ENCODE assay signal across 12 cellular contexts in the genomic region with DNA sequence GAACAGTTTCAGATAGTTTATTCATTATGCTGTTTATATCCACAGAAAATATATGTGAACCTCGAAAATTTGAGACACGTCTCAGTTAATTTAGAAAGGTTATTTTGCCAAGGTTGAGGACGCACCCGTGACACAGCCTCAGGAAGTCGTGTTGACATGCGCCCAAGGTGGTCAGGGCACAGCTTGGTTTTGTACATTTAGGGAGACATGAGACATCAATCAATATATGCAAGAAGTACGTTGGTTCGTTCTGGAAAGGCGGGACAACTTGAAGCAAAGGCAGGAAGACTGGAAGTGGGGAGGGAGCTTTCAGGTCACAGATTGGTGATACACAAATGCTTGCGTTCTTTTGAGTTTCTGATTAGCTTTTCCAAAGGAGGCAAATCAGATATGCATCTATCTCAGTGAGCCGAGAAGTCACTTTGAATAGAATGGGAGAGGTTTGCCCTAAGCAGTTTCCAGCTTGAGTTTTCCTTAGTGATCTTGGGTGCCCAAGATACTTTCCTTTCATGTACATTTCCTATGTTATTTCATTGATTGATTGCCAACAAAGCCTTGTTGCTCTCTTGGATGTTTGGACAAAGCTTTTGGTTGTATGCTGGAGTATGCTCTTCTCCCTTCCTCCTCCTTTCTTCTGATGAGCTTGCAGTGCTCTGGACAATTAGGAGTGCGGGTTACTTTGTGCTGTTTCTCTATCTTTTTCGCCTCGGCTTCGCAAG. TPM values are rescaled to one million over a fixed set of nuclear protein-coding genes. Genes with fewer than 3 reads are reported as not detected.
DNase-seq lines count a peak whose midpoint lies in the region; ATAC-seq, FAIRE-seq and TF ChIP-seq lines count a peak whose summit lies in the region.
"Had no signal": no experiment of that assay in that cellular context is flagged by ENCODE, and none has a peak within 500 bp of the region (broad histone marks: within the 10 kb centered on the region; RNA-seq: fewer than 3 reads in every experiment).

No MANE protein-coding gene starts in this region.

- no peaks in the 10 kb centered on the region for H3K9me3 Mint-ChIP-seq in natural killer cell treated with Interleukin-12 subunit alpha and Interleukin-12 subunit beta and Interleukin-15 and Interleukin-18, amount 100 ng/mL, for 72 hours
- no peaks in the 10 kb centered on the region for H3K9me3 Mint-ChIP-seq in natural killer cell
- no peaks in the 10 kb centered on the region for H3K9me3 Mint-ChIP-seq in activated CD4-positive, alpha-beta T cell treated with anti-CD3 and anti-CD28 coated beads, Interleukin-2, amount 10 ng/mL, durations not matched to agents 7 days and 5 days

- POLR2A ChIA-PET in activated CD4-positive, alpha-beta T cell treated with anti-CD3 and anti-CD28 coated beads, Interleukin-2, amount 10 ng/mL, durations not matched to agents 7 days and 5 days (lab: Charles Lee) = no interaction called here

- no peaks in the 10 kb centered on the region for H3K9me1 ChIP-seq in keratinocyte (ENCODE audit: control insufficient read depth, extremely low read depth, insufficient read depth, low read length)

- H4K20me1 ChIP-seq in keratinocyte (ENCODE audit: control insufficient read depth, extremely low read depth, insufficient read depth, low read length) = no peaks in the 10 kb centered on the region

- ATAC-seq in natural killer cell treated with Interleukin-12 subunit alpha and Interleukin-12 subunit beta and Interleukin-15 and Interleukin-18, amount 100 ng/mL, for 72 hours = no peak
- ATAC-seq in natural killer cell (no peak), HG02642 (IDR thresholded peaks at IDR 0.05; ENCODE audit: poor library complexity, unreplicated experiment) (no peak)
- ATAC-seq: activated CD4-positive, CD25-positive, alpha-beta regulatory T cell treated with anti-CD3 and anti-CD28 coated beads, Interleukin-2, amount 50 U/mL, for 24 hours; gastroesophageal sphincter; naive thymus-derived CD4-positive, alpha-beta T cell had no signal

- peak overlapping the region; percentile 66 for H3K27ac ChIP-seq in keratinocyte (ENCODE audit: control insufficient read depth, insufficient read depth, low read length)

- peaks cover 49% of the 10 kb centered on the region for H3K79me2 ChIP-seq in keratinocyte (ENCODE audit: control insufficient read depth, insufficient read depth, low read length)

- H3K27me3 Mint-ChIP-seq in natural killer cell treated with Interleukin-12 subunit alpha and Interleukin-12 subunit beta and Interleukin-15 and Interleukin-18, amount 100 ng/mL, for 72 hours = no peaks in the 10 kb centered on the region
- H3K27me3 Mint-ChIP-seq in natural killer cell (ENCODE audit: low read depth in 2 of 2) = no peaks in the 10 kb centered on the region
- no peaks in the 10 kb centered on the region for H3K27me3 Mint-ChIP-seq in activated CD4-positive, alpha-beta T cell treated with anti-CD3 and anti-CD28 coated beads, Interleukin-2, amount 10 ng/mL, durations not matched to agents 7 days and 5 days
- H3K27me3 Mint-ChIP-seq: naive thymus-derived CD4-positive, alpha-beta T cell had no signal

- no peak overlapping the region for H3K27ac Mint-ChIP-seq in natural killer cell treated with Interleukin-12 subunit alpha and Interleukin-12 subunit beta and Interleukin-15 and Interleukin-18, amount 100 ng/mL, for 72 hours
- H3K27ac Mint-ChIP-seq in natural killer cell = no peak overlapping the region
- no peak overlapping the region for H3K27ac Mint-ChIP-seq in activated CD4-positive, alpha-beta T cell treated with anti-CD3 and anti-CD28 coated beads, Interleukin-2, amount 10 ng/mL, durations not matched to agents 7 days and 5 days

- H3K9me3 ChIP-seq in keratinocyte (ENCODE audit: control insufficient read depth, low read depth, low read length) = no peaks in the 10 kb centered on the region
- H3K9me3 ChIP-seq in MG63 = no peaks in the 10 kb centered on the region
- H3K9me3 ChIP-seq: gastroesophageal sphincter had no signal

- H3K4me1 ChIP-seq in keratinocyte (ENCODE audit: control insufficient read depth, extremely low read depth, insufficient read depth, low read length) = peaks cover 18% of the 10 kb centered on the region

- TF ChIP-seq CTCF in natural killer cell (IDR thresholded peaks at IDR 0.05) (no peak), WI38 (IDR thresholded peaks at IDR 0.05; ENCODE audit: low read depth, low read length) (no peak), keratinocyte (optimal IDR thresholded peaks at IDR 0.05 in 1 of 3, IDR thresholded peaks at IDR 0.05 in 1 of 3, conservative IDR thresholded peaks at IDR 0.05 in 1 of 3; ENCODE audit: extremely low read depth in 1 of 3, insufficient read depth in 2 of 3, low read length in 3 of 3) (no peak)

- H3K9ac ChIP-seq in keratinocyte (ENCODE audit: control insufficient read depth, extremely low read depth, insufficient read depth, low read length) = peak overlapping the region; percentile 43

- intact Hi-C loops in natural killer cell (cut with micrococcal nuclease) = no loop called here

- peak overlapping the region; percentile 15 for H3K4me3 Mint-ChIP-seq in natural killer cell treated with Interleukin-12 subunit alpha and Interleukin-12 subunit beta and Interleukin-15 and Interleukin-18, amount 100 ng/mL, for 72 hours
- H3K4me3 Mint-ChIP-seq in natural killer cell = no peak overlapping the region
- H3K4me3 Mint-ChIP-seq in activated CD4-positive, alpha-beta T cell treated with anti-CD3 and anti-CD28 coated beads, Interleukin-2, amount 10 ng/mL, durations not matched to agents 7 days and 5 days = no peak overlapping the region

- CTCF ChIA-PET in activated CD4-positive, alpha-beta T cell treated with anti-CD3 and anti-CD28 coated beads, Interleukin-2, amount 10 ng/mL, durations not matched to agents 7 days and 5 days (lab: Charles Lee) = interaction anchor here (1.0 kb wide), 1 partner anchor 34 kb away, joined by 4 read pairs; no protein-coding TSS in a partner anchor

- peaks cover 31 to 45% of the 10 kb centered on the region in 2 donors for H3K4me1 Mint-ChIP-seq in natural killer cell treated with Interleukin-12 subunit alpha and Interleukin-12 subunit beta and Interleukin-15 and Interleukin-18, amount 100 ng/mL, for 72 hours (ENCODE audit: low read depth in 2 of 2)
- peaks cover 25 to 37% of the 10 kb centered on the region in 2 donors for H3K4me1 Mint-ChIP-seq in natural killer cell
- H3K4me1 Mint-ChIP-seq in activated CD4-positive, alpha-beta T cell treated with anti-CD3 and anti-CD28 coated beads, Interleukin-2, amount 10 ng/mL, durations not matched to agents 7 days and 5 days = peaks cover 51% of the 10 kb centered on the region

- H3K27me3 ChIP-seq in keratinocyte (ENCODE audit: control insufficient read depth, extremely low read depth, insufficient read depth, low read length) (no peaks in the 10 kb centered on the region), MG63 (no peaks in the 10 kb centered on the region)
- H3K27me3 ChIP-seq: gastroesophageal sphincter had no signal

- no peaks in the 10 kb centered on the region for H3K36me3 Mint-ChIP-seq in natural killer cell treated with Interleukin-12 subunit alpha and Interleukin-12 subunit beta and Interleukin-15 and Interleukin-18, amount 100 ng/mL, for 72 hours
- no peaks in the 10 kb centered on the region for H3K36me3 Mint-ChIP-seq in natural killer cell
- peaks cover 16% of the 10 kb centered on the region for H3K36me3 Mint-ChIP-seq in activated CD4-positive, alpha-beta T cell treated with anti-CD3 and anti-CD28 coated beads, Interleukin-2, amount 10 ng/mL, durations not matched to agents 7 days and 5 days (ENCODE audit: low read depth)

- dilution Hi-C loops in keratinocyte (cut with MboI; ENCODE audit: extremely low pct_ligation_motif_present, low sequenced_read_pairs) = no loop called here

- peaks cover 0 to 9% of the 10 kb centered on the region in 2 experiments for H3K36me3 ChIP-seq in keratinocyte (ENCODE audit: control insufficient read depth in 2 of 2, extremely low read depth in 1 of 2, insufficient read depth in 2 of 2, low read length in 2 of 2)
- peaks cover 32% of the 10 kb centered on the region for H3K36me3 ChIP-seq in MG63

- peak overlapping the region; percentile 14 for H2AFZ ChIP-seq in keratinocyte (ENCODE audit: control insufficient read depth, low read length)

- peak; percentile 81 for FAIRE-seq in keratinocyte (lab: Jason Lieb, UNC)

- H3K4me3 ChIP-seq in WI38 (ENCODE audit: low read depth, low read length) (peak overlapping the region; percentile 86), keratinocyte (ENCODE audit: control insufficient read depth in 2 of 3, extremely low read depth in 1 of 3, insufficient read depth in 2 of 3, low read depth in 1 of 3, low read length in 3 of 3) (peak overlapping the region; percentile 21 to 96 (median 87)), MG63 (no peak overlapping the region)
- H3K4me3 ChIP-seq: gastroesophageal sphincter had no signal

- no peak for DNase-seq in natural killer cell treated with Interleukin-12 subunit alpha and Interleukin-12 subunit beta and Interleukin-15 and Interleukin-18, amount 100 ng/mL, for 72 hours (ENCODE audit: low spot score)
- DNase-seq in natural killer cell (no peak), keratinocyte (ENCODE audit: low read depth, low spot score) (no peak), AG08395 (ENCODE audit: low spot score) (no peak), MG63 (no peak)
- no peak for DNase-seq in activated CD4-positive, alpha-beta T cell treated with anti-CD3 and anti-CD28 coated beads, Interleukin-2, amount 10 ng/mL, durations not matched to agents 7 days and 5 days
- DNase-seq: naive thymus-derived CD4-positive, alpha-beta T cell; NCI-H446 treated with DMSO at 0.1 percent for 48 hours had no signal

- peak overlapping the region; percentile 95 for H3K4me2 ChIP-seq in keratinocyte (ENCODE audit: control insufficient read depth, extremely low read depth, insufficient read depth, low read depth, low read length)

RNA-seq across cellular contexts. Expression of a gene that starts 3.2 kb away (rescaled TPM):
- total RNA-seq in natural killer cell treated with Interleukin-12 subunit alpha and Interleukin-12 subunit beta and Interleukin-15 and Interleukin-18, amount 100 ng/mL, for 72 hours = 1 to 10 TPM; 8.8 TPM
- 1 to 10 TPM; 2.2 to 2.4 (median 2.2) TPM for total RNA-seq in natural killer cell
- polyA plus RNA-seq in keratinocyte = 11.1 to 17.7 TPM (median 11.8 TPM) in 3 replicates
- polyA plus RNA-seq in keratinocyte (2011; ENCODE audit: low read depth) = 18.6 TPM
- polyA plus RNA-seq in keratinocyte (2011; cell fraction: cytosol; rRNA removed) = 8.3 and 9.7 TPM in 2 replicates
- polyA plus RNA-seq in keratinocyte (2011; cell fraction: nucleus; rRNA removed) = 14.7 and 23.1 TPM in 2 replicates
- polyA plus RNA-seq in keratinocyte (2012; ENCODE audit: low replicate concordance) = 10.6 and 13.4 TPM in 2 replicates
- 0.33 to 3.9 TPM (median 2.9 TPM) in 3 replicates for polyA minus RNA-seq in keratinocyte
- polyA minus RNA-seq in keratinocyte (2011; cell fraction: cytosol; rRNA and poly(A)+ RNA removed) = 7.9 TPM
- polyA minus RNA-seq in keratinocyte (2011; cell fraction: nucleus; rRNA and poly(A)+ RNA removed) = 7.3 and 11.2 TPM in 2 replicates
- total RNA-seq in activated CD4-positive, alpha-beta T cell treated with anti-CD3 and anti-CD28 coated beads, Interleukin-2, amount 10 ng/mL, durations not matched to agents 7 days and 5 days = 1 to 10 TPM; 5.2 to 5.5 TPM
- total RNA-seq in MG63 (2014; rRNA removed; shearing (Covaris generic); ENCODE audit: low replicate concordance) = 10.8 and 11.0 TPM in 2 replicates

RNA-seq across cellular contexts. Expression of a gene that starts 47.1 kb away (rescaled TPM):
- total RNA-seq in natural killer cell treated with Interleukin-12 subunit alpha and Interleukin-12 subunit beta and Interleukin-15 and Interleukin-18, amount 100 ng/mL, for 72 hours = under 1 TPM in 1 of 2 donors, not detected in 1; 0.36 TPM
- total RNA-seq in natural killer cell = under 1 TPM in 2 of 3 donors, not detected in 1; 0.02 to 0.03 TPM
- 0.64 to 1.00 TPM (median 0.93 TPM) in 3 replicates for polyA plus RNA-seq in keratinocyte
- not detected for polyA plus RNA-seq in keratinocyte (2011; ENCODE audit: low read depth)
- polyA plus RNA-seq in keratinocyte (2011; cell fraction: cytosol; rRNA removed) = 0.18 and 0.46 TPM in 2 replicates
- 0.87 and 1.5 TPM in 2 replicates for polyA plus RNA-seq in keratinocyte (2011; cell fraction: nucleus; rRNA removed)
- polyA plus RNA-seq in keratinocyte (2012; ENCODE audit: low replicate concordance) = 0.08 and 0.88 TPM in 2 replicates
- polyA minus RNA-seq in keratinocyte = 1.9 to 5.9 TPM (median 5.6 TPM) in 3 replicates
- 2.3 TPM for polyA minus RNA-seq in keratinocyte (2011; cell fraction: cytosol; rRNA and poly(A)+ RNA removed)
- polyA minus RNA-seq in keratinocyte (2011; cell fraction: nucleus; rRNA and poly(A)+ RNA removed) = 2.5 and 7.3 TPM in 2 replicates
- total RNA-seq in activated CD4-positive, alpha-beta T cell treated with anti-CD3 and anti-CD28 coated beads, Interleukin-2, amount 10 ng/mL, durations not matched to agents 7 days and 5 days = not detected
- total RNA-seq in MG63 (2014; rRNA removed; shearing (Covaris generic); ENCODE audit: low replicate concordance) = under 0.01 TPM in 1 of 2 replicates, not detected in the other
- total RNA-seq: naive thymus-derived CD4-positive, alpha-beta T cell had no signal
- polyA plus RNA-seq: naive thymus-derived CD4-positive, alpha-beta T cell had no signal
